In the genomic region with DNA sequence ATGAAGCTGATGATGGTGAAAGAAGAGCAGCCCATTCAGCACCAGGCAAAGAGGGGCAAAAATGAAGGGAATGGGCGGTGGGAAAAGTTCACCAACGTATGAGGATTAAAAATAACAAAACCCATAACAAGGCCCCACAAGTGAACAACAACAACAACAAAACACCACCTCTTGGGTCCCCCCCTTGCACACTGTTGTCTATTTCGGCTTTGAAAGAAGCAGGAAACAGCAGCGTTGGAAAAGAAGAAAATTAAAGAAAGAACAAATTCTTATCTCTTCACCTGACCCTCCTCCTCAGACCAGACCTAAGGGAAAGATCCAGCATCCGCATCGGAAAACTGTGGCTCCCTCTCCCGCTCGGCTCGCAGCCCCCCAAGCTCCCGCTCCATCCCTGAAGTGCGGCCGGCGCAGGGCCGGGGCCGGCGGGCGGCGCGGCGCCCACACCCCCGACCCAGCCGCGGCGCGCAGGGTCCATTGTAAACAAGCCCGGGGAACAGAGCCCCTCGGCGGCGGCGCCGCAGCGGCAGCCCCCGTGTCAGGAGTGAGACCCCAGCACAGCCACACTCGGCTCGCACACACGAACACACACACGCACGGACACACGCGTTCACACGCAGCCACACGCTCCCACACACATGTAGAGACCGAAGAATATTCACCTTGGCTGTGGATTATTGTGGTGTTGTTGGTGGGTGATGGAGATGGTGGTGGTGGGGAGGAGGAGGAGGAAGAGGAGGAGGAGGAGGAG, we compare ENCODE assay signal across 1 cellular context.
TF ChIP-seq lines count a peak whose summit lies in the region.

No MANE protein-coding gene starts in this region.

TF ChIP-seq in H1, 55 proteins besides CTCF, POLR2A, EP300 and RAD21 (continued from another document):
- no peak; the same call in 1 of the 2 replicates for TF ChIP-seq TAF1 (IDR thresholded peaks at IDR 0.05; ENCODE audit: low read depth, low read length)
- 0 out of 2 replicates have a peak, but pooled peaks have one; percentile 11 for TF ChIP-seq PHF8 (conservative IDR thresholded peaks at IDR 0.05; ENCODE audit: low read depth, low read length)
- no peak for TF ChIP-seq SP4 (IDR thresholded peaks at IDR 0.05; ENCODE audit: low read length)
- no peak for TF ChIP-seq SP1 (IDR thresholded peaks at IDR 0.05; ENCODE audit: low read depth, low read length)
- peak; percentile 32 for TF ChIP-seq ASH2L (IDR thresholded peaks at IDR 0.05; ENCODE audit: low read length)
- TF ChIP-seq RBBP5 (IDR thresholded peaks at IDR 0.05; ENCODE audit: borderline replicate concordance, low read depth, low read length): peak; percentile 84; the same call in 1 of the 2 replicates
- peak in 1 of 2 experiments; percentile 92; a peak in 2 of 4 replicates for TF ChIP-seq HDAC2 (IDR thresholded peaks at IDR 0.05; ENCODE audit: borderline replicate concordance in 1 of 2, low read depth in 2 of 2, low read length in 2 of 2)
- TF ChIP-seq KDM4A (IDR thresholded peaks at IDR 0.05; ENCODE audit: low read depth, low read length, severe bottlenecking): peak; percentile 54
